Comparison of ENCODE assay signal across 25 cellular contexts in the genomic region with DNA sequence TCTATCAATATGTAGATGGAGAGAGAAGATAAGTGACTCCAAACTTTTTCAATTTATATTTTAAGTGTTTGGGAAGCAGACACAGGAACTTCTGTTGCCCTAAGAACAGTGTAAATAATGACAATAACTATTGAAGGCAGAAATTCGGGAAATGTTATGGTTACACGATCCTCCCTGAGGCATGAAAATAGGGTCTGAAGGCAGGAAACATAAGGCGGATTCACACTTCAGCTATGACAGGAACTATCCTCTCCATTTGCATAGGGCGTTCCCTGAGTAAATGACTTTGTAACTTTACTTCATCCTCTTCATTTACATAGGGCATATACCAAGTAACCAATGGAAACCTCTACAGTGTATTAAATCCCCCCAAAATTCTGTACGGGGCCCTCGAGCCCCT.
"Had no signal": no experiment of that assay in that cellular context is flagged by ENCODE, and none has a peak within 500 bp of the region (broad histone marks: within the 10 kb centered on the region; RNA-seq: fewer than 3 reads in every experiment).

No MANE protein-coding gene starts in this region.

- H3K27ac Mint-ChIP-seq: activated CD8-positive, alpha-beta T cell treated with anti-CD3 and anti-CD28 coated beads, Interleukin-2, amount 10 ng/mL, durations not matched to agents 7 days and 5 days; activated naive CD8-positive, alpha-beta T cell treated with anti-CD3 and anti-CD28 coated beads for 36 hours; activated T-cell treated with anti-CD3 and anti-CD28 coated beads, Interleukin-2, amount 50 U/mL, for 72 hours; naive thymus-derived CD8-positive, alpha-beta T cell; progenitor cell of endocrine pancreas had no signal

- DNase-seq: activated CD4-positive, alpha-beta T cell treated with anti-CD3 and anti-CD28 coated beads for 48 hours; activated CD8-positive, alpha-beta memory T cell treated with anti-CD3 and anti-CD28 coated beads, Interleukin-2, amount 50 U/mL, for 4 hours; activated CD8-positive, alpha-beta T cell treated with anti-CD3 and anti-CD28 coated beads, Interleukin-2, amount 10 ng/mL, durations not matched to agents 7 days and 5 days; activated naive CD8-positive, alpha-beta T cell treated with anti-CD3 and anti-CD28 coated beads for 36 hours; activated T-cell treated with anti-CD3 and anti-CD28 coated beads, Interleukin-2, amount 50 U/mL, for 72 hours; amygdala; body of pancreas; caudate nucleus; hypothalamus; kidney; left lung; mammary epithelial cell; naive thymus-derived CD8-positive, alpha-beta T cell; nucleus accumbens; right cardiac atrium; stimulated activated CD4-positive, alpha-beta T cell treated with anti-CD3 and anti-CD28 coated beads, Interleukin-4, amount 100 ng/mL, for 4 hours; stimulated activated CD8-positive, alpha-beta memory T cell treated with anti-CD3 and anti-CD28 coated beads, Interleukin-4, amount 100 ng/mL, for 48 hours; stimulated activated naive CD4-positive, alpha-beta T cell treated with Interleukin-2 at 50 U/mL for 16 hours; substantia nigra; SW 1271; transverse colon; WERI-Rb-1 had no signal

- H3K4me1 Mint-ChIP-seq: activated naive CD8-positive, alpha-beta T cell treated with anti-CD3 and anti-CD28 coated beads for 36 hours; naive thymus-derived CD8-positive, alpha-beta T cell had no signal

- H3K9me3 ChIP-seq: body of pancreas, transverse colon had no signal

- H3K4me3 ChIP-seq: body of pancreas, left lung, skin epidermis, transverse colon had no signal

- H3K4me3 Mint-ChIP-seq: activated CD8-positive, alpha-beta T cell treated with anti-CD3 and anti-CD28 coated beads, Interleukin-2, amount 10 ng/mL, durations not matched to agents 7 days and 5 days; activated naive CD8-positive, alpha-beta T cell treated with anti-CD3 and anti-CD28 coated beads for 36 hours; activated T-cell treated with anti-CD3 and anti-CD28 coated beads, Interleukin-2, amount 50 U/mL, for 72 hours; naive thymus-derived CD8-positive, alpha-beta T cell had no signal

- H3K36me3 Mint-ChIP-seq: activated naive CD8-positive, alpha-beta T cell treated with anti-CD3 and anti-CD28 coated beads for 36 hours; naive thymus-derived CD8-positive, alpha-beta T cell had no signal

- H3K36me3 ChIP-seq: left lung, transverse colon, WERI-Rb-1 had no signal

- ATAC-seq: activated CD8-positive, alpha-beta T cell treated with anti-CD3 and anti-CD28 coated beads, Interleukin-2, amount 10 ng/mL, durations not matched to agents 7 days and 5 days; activated T-cell treated with anti-CD3 and anti-CD28 coated beads, Interleukin-2, amount 50 U/mL, for 72 hours; body of pancreas; esophagus mucosa; left lung; naive thymus-derived CD8-positive, alpha-beta T cell; right cardiac atrium had no signal

- H3K27me3 Mint-ChIP-seq: activated naive CD8-positive, alpha-beta T cell treated with anti-CD3 and anti-CD28 coated beads for 36 hours; naive thymus-derived CD8-positive, alpha-beta T cell; progenitor cell of endocrine pancreas had no signal

- H3K27ac ChIP-seq: body of pancreas, left lung, skin epidermis, transverse colon, WERI-Rb-1 had no signal

- H3K4me1 ChIP-seq: body of pancreas, left lung, transverse colon had no signal

- H3K27me3 ChIP-seq: body of pancreas, left lung, transverse colon had no signal
